In genomic region chr5:72836810-72837209, GRCh38 we compare ENCODE assay signal across 20 cellular contexts.
"Had no signal": no experiment of that assay in that cellular context is flagged by ENCODE, and none has a peak within 500 bp of the region (broad histone marks: within the 10 kb centered on the region; RNA-seq: fewer than 3 reads in every experiment).

No MANE protein-coding gene starts in this region.

- H3K27ac Mint-ChIP-seq: nephron; stimulated activated effector memory CD8-positive, alpha-beta T cell treated with anti-CD3 and anti-CD28 coated beads, Interleukin-12 subunit alpha, Interleukin-12 subunit beta, amount 100 ng/mL, for 72 hours had no signal

- H3K27me3 ChIP-seq: colonic mucosa, hepatocyte, right lobe of liver, suprapubic skin, tibial artery had no signal

- H3K36me3 Mint-ChIP-seq: naive B cell; stimulated activated effector memory CD8-positive, alpha-beta T cell treated with anti-CD3 and anti-CD28 coated beads, Interleukin-12 subunit alpha, Interleukin-12 subunit beta, amount 100 ng/mL, for 72 hours had no signal

- H3K4me1 Mint-ChIP-seq: stimulated activated effector memory CD8-positive, alpha-beta T cell treated with anti-CD3 and anti-CD28 coated beads, Interleukin-12 subunit alpha, Interleukin-12 subunit beta, amount 100 ng/mL, for 72 hours had no signal

- ATAC-seq: left cardiac atrium; stimulated activated effector memory CD8-positive, alpha-beta T cell treated with anti-CD3 and anti-CD28 coated beads, Interleukin-12 subunit alpha, Interleukin-12 subunit beta, amount 100 ng/mL, for 72 hours; stimulated activated naive CD8-positive, alpha-beta T cell treated with anti-CD3 and anti-CD28 coated beads, Interleukin-15, Interleukin-2, amounts not matched to agents 100 U/mL and 50 U/mL, for 24 hours had no signal

- H3K4me3 Mint-ChIP-seq: naive B cell; nephron; stimulated activated effector memory CD8-positive, alpha-beta T cell treated with anti-CD3 and anti-CD28 coated beads, Interleukin-12 subunit alpha, Interleukin-12 subunit beta, amount 100 ng/mL, for 72 hours had no signal

- H3K9me3 Mint-ChIP-seq: naive B cell; nephron; stimulated activated effector memory CD8-positive, alpha-beta T cell treated with anti-CD3 and anti-CD28 coated beads, Interleukin-12 subunit alpha, Interleukin-12 subunit beta, amount 100 ng/mL, for 72 hours had no signal

- H3K9me3 ChIP-seq: colonic mucosa, prostate gland, right lobe of liver, suprapubic skin, tibial artery had no signal

- H3K36me3 ChIP-seq: colonic mucosa, prostate gland, right lobe of liver, suprapubic skin, tibial artery had no signal

- H3K4me1 ChIP-seq: colonic mucosa, parathyroid adenoma, prostate gland had no signal

- H3K4me3 ChIP-seq: colonic mucosa, hepatocyte, prostate gland, right lobe of liver, suprapubic skin, tibial artery had no signal

- H3K27me3 Mint-ChIP-seq: naive B cell had no signal

- DNase-seq: colonic mucosa; dermis blood vessel endothelial cell; erythroblast; foreskin melanocyte; head of caudate nucleus; kidney; left cardiac atrium; mesendoderm; naive B cell; right lobe of liver; stimulated activated CD4-positive, alpha-beta T cell treated with anti-CD3 and anti-CD28 coated beads, Interleukin-4, amount 100 ng/mL, for 1 hour; stimulated activated CD8-positive, alpha-beta memory T cell treated with anti-CD3 and anti-CD28 coated beads, Interleukin-4, amount 100 ng/mL, for 48 hours; stimulated activated naive CD8-positive, alpha-beta T cell treated with anti-CD3 and anti-CD28 coated beads, Interleukin-15, Interleukin-2, amounts not matched to agents 100 U/mL and 50 U/mL, for 24 hours; tibial artery had no signal

- H3K27ac ChIP-seq: colonic mucosa, hepatocyte, parathyroid adenoma, prostate gland, right lobe of liver, suprapubic skin, tibial artery had no signal
